ENCODE assay signal across 7 cellular contexts in genomic region chr4:59180969-59181368, GRCh38.
"Had no signal": no experiment of that assay in that cellular context is flagged by ENCODE, and none has a peak within 500 bp of the region (broad histone marks: within the 10 kb centered on the region; RNA-seq: fewer than 3 reads in every experiment).

No MANE protein-coding gene starts in this region.

- ATAC-seq: GM12878 had no signal

- DNase-seq: GDM1, GF-D8 had no signal

- H3K4me3 ChIP-seq: GM12878 had no signal

- FAIRE-seq: G401.6, GM12878, GM12891, GM12892, GM19239 had no signal
